ENCODE assay signal across 23 cellular contexts in the genomic region with DNA sequence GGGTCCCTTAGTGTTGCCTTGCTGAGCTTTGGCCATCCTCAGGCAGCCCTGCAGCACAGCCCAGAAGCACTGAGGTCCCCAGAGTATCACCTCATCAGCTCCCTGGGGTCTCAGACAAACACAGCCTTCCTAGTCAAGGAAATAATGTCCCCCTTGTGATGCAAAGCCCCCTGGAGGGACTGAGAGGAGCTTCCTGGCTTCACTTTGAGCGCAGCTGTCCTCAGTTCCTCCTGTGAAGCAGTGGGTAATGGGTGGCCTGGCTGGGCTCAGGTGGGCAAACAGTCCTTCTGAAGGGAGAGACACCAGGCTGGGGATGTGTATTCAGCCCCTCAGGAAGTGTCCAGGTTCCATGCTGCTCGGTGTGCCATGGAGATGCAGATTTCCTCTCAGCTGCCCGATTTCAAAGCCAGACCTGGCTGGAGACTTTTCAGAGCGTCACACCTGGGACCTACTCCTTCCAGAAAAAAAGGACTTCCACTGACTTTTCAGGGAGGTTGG.
"Had no signal": no experiment of that assay in that cellular context is flagged by ENCODE, and none has a peak within 500 bp of the region (broad histone marks: within the 10 kb centered on the region; RNA-seq: fewer than 3 reads in every experiment).

No MANE protein-coding gene starts in this region.

- H3K36me3 ChIP-seq: heart left ventricle, prostate gland, suprapubic skin had no signal

- H3K4me1 ChIP-seq: heart left ventricle, prostate gland, suprapubic skin had no signal

- ATAC-seq: activated naive CD8-positive, alpha-beta T cell treated with anti-CD3 and anti-CD28 coated beads, Interleukin-2, amount 50 U/mL, for 24 hours; heart left ventricle; natural killer cell treated with Interleukin-12 subunit alpha and Interleukin-12 subunit beta and Interleukin-15 and Interleukin-18, amount 100 ng/mL, for 72 hours; right cardiac atrium had no signal

- H3K27me3 Mint-ChIP-seq: activated naive CD8-positive, alpha-beta T cell treated with anti-CD3 and anti-CD28 coated beads, Interleukin-2, amount 50 U/mL, for 24 hours; stimulated activated naive CD8-positive, alpha-beta T cell treated with anti-CD3 and anti-CD28 coated beads, Interleukin-15, Interleukin-2, amounts not matched to agents 100 ng/mL and 50 ng/mL, for 24 hours had no signal

- H3K9me3 ChIP-seq: prostate gland had no signal

- H3K4me3 Mint-ChIP-seq: activated naive CD4-positive, alpha-beta T cell treated with anti-CD3 and anti-CD28 coated beads for 36 hours; activated naive CD8-positive, alpha-beta T cell treated with anti-CD3 and anti-CD28 coated beads, Interleukin-2, amount 50 U/mL, for 24 hours; natural killer cell treated with Interleukin-12 subunit alpha and Interleukin-12 subunit beta and Interleukin-15 and Interleukin-18, amount 100 ng/mL, for 72 hours; stimulated activated naive CD8-positive, alpha-beta T cell treated with anti-CD3 and anti-CD28 coated beads, Interleukin-15, Interleukin-2, amounts not matched to agents 100 ng/mL and 50 ng/mL, for 24 hours had no signal

- H3K9me3 Mint-ChIP-seq: activated naive CD8-positive, alpha-beta T cell treated with anti-CD3 and anti-CD28 coated beads, Interleukin-2, amount 50 U/mL, for 24 hours; activated T-helper 2 cell treated with anti-CD3 and anti-CD28 coated beads, Interferon-gamma antibody, Interleukin-2, Interleukin-4, amounts not matched to agents 10 μg/mL and 5 μg/mL and 100 μg/mL, durations not matched to agents 14 hours and 24 hours and 36 hours; natural killer cell treated with Interleukin-12 subunit alpha and Interleukin-12 subunit beta and Interleukin-15 and Interleukin-18, amount 100 ng/mL, for 72 hours had no signal

- H3K27ac Mint-ChIP-seq: activated naive CD4-positive, alpha-beta T cell treated with anti-CD3 and anti-CD28 coated beads for 36 hours; activated naive CD8-positive, alpha-beta T cell treated with anti-CD3 and anti-CD28 coated beads, Interleukin-2, amount 50 U/mL, for 24 hours; activated T-helper 2 cell treated with anti-CD3 and anti-CD28 coated beads, Interferon-gamma antibody, Interleukin-2, Interleukin-4, amounts not matched to agents 10 μg/mL and 5 μg/mL and 100 μg/mL, durations not matched to agents 14 hours and 24 hours and 36 hours; natural killer cell treated with Interleukin-12 subunit alpha and Interleukin-12 subunit beta and Interleukin-15 and Interleukin-18, amount 100 ng/mL, for 72 hours; stimulated activated naive CD8-positive, alpha-beta T cell treated with anti-CD3 and anti-CD28 coated beads, Interleukin-15, Interleukin-2, amounts not matched to agents 100 ng/mL and 50 ng/mL, for 24 hours had no signal

- H3K36me3 Mint-ChIP-seq: natural killer cell treated with Interleukin-12 subunit alpha and Interleukin-12 subunit beta and Interleukin-15 and Interleukin-18, amount 100 ng/mL, for 72 hours had no signal

- H3K4me1 Mint-ChIP-seq: activated naive CD8-positive, alpha-beta T cell treated with anti-CD3 and anti-CD28 coated beads, Interleukin-2, amount 50 U/mL, for 24 hours had no signal

- H3K27ac ChIP-seq: heart left ventricle, prostate gland, suprapubic skin had no signal

- H3K4me3 ChIP-seq: heart left ventricle, prostate gland, suprapubic skin had no signal

- DNase-seq: activated CD4-positive, alpha-beta T cell treated with anti-CD3 and anti-CD28 coated beads for 1 hour; activated CD4-positive, alpha-beta T cell treated with anti-CD3 and anti-CD28 coated beads, Interleukin-2, amount 50 U/mL, for 4 hours; activated naive CD4-positive, alpha-beta T cell treated with anti-CD3 and anti-CD28 coated beads for 36 hours; activated naive CD8-positive, alpha-beta T cell treated with anti-CD3 and anti-CD28 coated beads, Interleukin-2, amount 50 U/mL, for 24 hours; activated T-cell treated with anti-CD3 and anti-CD28 coated beads, Interleukin-2, amount 50 U/mL, for 1 hour; aorta; cortex of kidney; effector CD8-positive, alpha-beta T cell; foreskin melanocyte; heart left ventricle; mesenchymal stem cell; occipital lobe; right cardiac atrium; small intestine; stimulated activated CD4-positive, alpha-beta T cell treated with anti-CD3 and anti-CD28 coated beads, Interleukin-4, amount 100 ng/mL, for 4 hours; stimulated activated CD8-positive, alpha-beta memory T cell treated with anti-CD3 and anti-CD28 coated beads, Interleukin-4, amount 100 ng/mL, for 48 hours; T1000; trophoblast cell had no signal
